13 cellular contexts compared by ENCODE assay signal in genomic region chr4:11487876-11488545, GRCh38. TPM values are rescaled to one million over a fixed set of nuclear protein-coding genes. Genes with fewer than 3 reads are reported as not detected.
DNase-seq lines count a peak whose midpoint lies in the region; ATAC-seq, FAIRE-seq and TF ChIP-seq lines count a peak whose summit lies in the region.
"Had no signal": no experiment of that assay in that cellular context is flagged by ENCODE, and none has a peak within 500 bp of the region (broad histone marks: within the 10 kb centered on the region; RNA-seq: fewer than 3 reads in every experiment).

No MANE protein-coding gene starts in this region.

- no peaks in the 10 kb centered on the region for H3K79me2 ChIP-seq in endothelial cell of umbilical vein (ENCODE audit: control insufficient read depth, insufficient read depth, low read length)
- no peaks in the 10 kb centered on the region for H3K79me2 ChIP-seq in OCI-LY7 (ENCODE audit: insufficient read depth, low read depth, low read length)

- H3K27me3 Mint-ChIP-seq in activated CD8-positive, alpha-beta T cell treated with anti-CD3 and anti-CD28 coated beads for 36 hours, result no peaks in the 10 kb centered on the region
- no peaks in the 10 kb centered on the region for H3K27me3 Mint-ChIP-seq in activated CD8-positive, alpha-beta T cell treated with anti-CD3 and anti-CD28 coated beads, Interleukin-2, amount 10 ng/mL, durations not matched to agents 7 days and 5 days (ENCODE audit: low read depth)

- no peak overlapping the region for H3K27ac Mint-ChIP-seq in activated CD8-positive, alpha-beta T cell treated with anti-CD3 and anti-CD28 coated beads for 36 hours
- no peak overlapping the region for H3K27ac Mint-ChIP-seq in activated CD8-positive, alpha-beta T cell treated with anti-CD3 and anti-CD28 coated beads, Interleukin-2, amount 10 ng/mL, durations not matched to agents 7 days and 5 days

- H4K20me1 ChIP-seq in endothelial cell of umbilical vein (replicated peaks; ENCODE audit: control insufficient read depth, extremely low read depth, insufficient read depth, low read length), result no peaks in the 10 kb centered on the region
- no peaks in the 10 kb centered on the region for H4K20me1 ChIP-seq in OCI-LY7 (ENCODE audit: insufficient read depth, low read length)

- H3K36me3 ChIP-seq in endothelial cell of umbilical vein (ENCODE audit: control insufficient read depth in 2 of 2, extremely low read depth in 1 of 2, insufficient read depth in 2 of 2, low read length in 2 of 2) (no peaks in the 10 kb centered on the region), small intestine (ENCODE audit: control insufficient read depth in 2 of 2, insufficient read depth in 2 of 2, low read length in 2 of 2) (no peaks in the 10 kb centered on the region), OCI-LY7 (ENCODE audit: insufficient read depth, low read length) (no peaks in the 10 kb centered on the region)

- WGBS in small intestine, 3 donors, result 16 to 36% (median 33%) methylated on average over 3 of the region's 3 CpGs

- H3K9me3 ChIP-seq in endothelial cell of umbilical vein (replicated peaks; ENCODE audit: control insufficient read depth, insufficient read depth, low read length) (no peaks in the 10 kb centered on the region), small intestine (ENCODE audit: control insufficient read depth, low read depth) (no peaks in the 10 kb centered on the region), OCI-LY7 (ENCODE audit: low read length) (no peaks in the 10 kb centered on the region)

- no peak overlapping the region for H3K27ac ChIP-seq in endothelial cell of umbilical vein (ENCODE audit: insufficient read depth, low read depth, low read length)
- no peak overlapping the region for H3K27ac ChIP-seq in small intestine (ENCODE audit: low read depth in 1 of 2, low read length in 1 of 2)
- no peak overlapping the region for H3K27ac ChIP-seq in OCI-LY7 (ENCODE audit: low read depth, low read length, poor library complexity, severe bottlenecking)
- H3K27ac ChIP-seq: skin epidermis had no signal

- intact Hi-C loops in activated CD8-positive, alpha-beta T cell treated with anti-CD3 and anti-CD28 coated beads for 36 hours (cut with micrococcal nuclease), result no loop called here
- intact Hi-C loops in endothelial cell of umbilical vein (cut with micrococcal nuclease) (no loop called here), OCI-LY7 (cut with micrococcal nuclease; ENCODE audit: unreplicated experiment) (no loop called here)

- no peak overlapping the region for H3K4me3 Mint-ChIP-seq in activated CD8-positive, alpha-beta T cell treated with anti-CD3 and anti-CD28 coated beads for 36 hours
- no peak overlapping the region for H3K4me3 Mint-ChIP-seq in activated CD8-positive, alpha-beta T cell treated with anti-CD3 and anti-CD28 coated beads, Interleukin-2, amount 10 ng/mL, durations not matched to agents 7 days and 5 days
- H3K4me3 Mint-ChIP-seq: T-helper 2 cell treated with Interferon-gamma antibody and Interleukin-4, amounts not matched to agents 5 μg/mL and 100 μg/mL, for 36 hours had no signal

- dilution Hi-C loops in endothelial cell of umbilical vein (cut with MboI; ENCODE audit: extremely low pct_ligation_motif_present, low sequenced_read_pairs), result no loop called here

- BruUV-seq in endothelial cell of umbilical vein (replicated peaks; lab: Mats Ljungman, UMichigan) (no TSS peak), OCI-LY7 (replicated peaks; lab: Mats Ljungman, UMichigan) (no TSS peak)

- no peak for FAIRE-seq in endothelial cell of umbilical vein (lab: Jason Lieb, UNC)
- no peak for FAIRE-seq in small intestine (lab: Jason Lieb, UNC)

- no peaks in the 10 kb centered on the region for H3K9me1 ChIP-seq in endothelial cell of umbilical vein (replicated peaks; ENCODE audit: control insufficient read depth, extremely low read depth, insufficient read depth, low read length)

- no peaks in the 10 kb centered on the region for H3K27me3 ChIP-seq in endothelial cell of umbilical vein (ENCODE audit: control insufficient read depth in 2 of 2, insufficient read depth in 2 of 2, low read length in 2 of 2)
- no peaks in the 10 kb centered on the region for H3K27me3 ChIP-seq in small intestine (ENCODE audit: control insufficient read depth in 2 of 2, insufficient read depth in 2 of 2, low read length in 2 of 2)

- CTCF ChIA-PET in activated CD8-positive, alpha-beta T cell treated with anti-CD3 and anti-CD28 coated beads for 36 hours (lab: Charles Lee), result no interaction called here
- CTCF ChIA-PET in activated CD8-positive, alpha-beta T cell treated with anti-CD3 and anti-CD28 coated beads, Interleukin-2, amount 10 ng/mL, durations not matched to agents 7 days and 5 days (lab: Charles Lee), result no interaction called here
- CTCF ChIA-PET in endothelial cell of umbilical vein (lab: Charles Lee) (interaction anchor here (0.9 to 1.4 kb wide), 2 partner anchors 10 to 16 kb away, joined by 3 to 4 read pairs; no protein-coding TSS in a partner anchor), OCI-LY7 (lab: Charles Lee; ENCODE audit: unreplicated experiment) (no interaction called here)

- H3K9ac ChIP-seq in endothelial cell of umbilical vein (replicated peaks; ENCODE audit: extremely low read depth, insufficient read depth, low read length), result no peak overlapping the region

- ATAC-seq in activated CD8-positive, alpha-beta T cell treated with anti-CD3 and anti-CD28 coated beads for 36 hours, result peak; percentile 55
- no peak for ATAC-seq in activated CD8-positive, alpha-beta T cell treated with anti-CD3 and anti-CD28 coated beads, Interleukin-2, amount 10 ng/mL, durations not matched to agents 7 days and 5 days
- ATAC-seq in GM21529 (IDR thresholded peaks at IDR 0.05; ENCODE audit: unreplicated experiment), result no peak
- no peak for ATAC-seq in HG02763 (IDR thresholded peaks at IDR 0.05; ENCODE audit: unreplicated experiment)

- no peak for DNase-seq in activated CD8-positive, alpha-beta T cell treated with anti-CD3 and anti-CD28 coated beads for 36 hours
- no peak for DNase-seq in activated CD8-positive, alpha-beta T cell treated with anti-CD3 and anti-CD28 coated beads, Interleukin-2, amount 10 ng/mL, durations not matched to agents 7 days and 5 days
- DNase-seq in NCI-H510A (lab: John Stamatoyannopoulos, UW) (peak; percentile 33), endothelial cell of umbilical vein (ENCODE audit: low read depth, low spot score) (no peak), small intestine (peak; percentile 60), OCI-LY7 (ENCODE audit: low spot score) (no peak)
- DNase-seq: activated CD8-positive, alpha-beta memory T cell treated with anti-CD3 and anti-CD28 coated beads, Interleukin-2, amount 50 U/mL, for 4 hours; caudate nucleus; head of caudate nucleus had no signal

- H3K4me3 ChIP-seq in endothelial cell of umbilical vein (replicated peaks in 1 of 3; ENCODE audit: insufficient read depth in 1 of 3, low read depth in 1 of 3, low read length in 3 of 3), result no peak overlapping the region
- H3K4me3 ChIP-seq in small intestine (ENCODE audit: low read depth in 1 of 2, low read length in 2 of 2), result no peak overlapping the region
- no peak overlapping the region for H3K4me3 ChIP-seq in OCI-LY7 (ENCODE audit: low read depth, low read length, poor library complexity, severe bottlenecking)
- H3K4me3 ChIP-seq: skin epidermis had no signal

- TF ChIP-seq POLR2A in endothelial cell of umbilical vein (IDR thresholded peaks at IDR 0.05; ENCODE audit: low read depth, low read length), result no peak

- H3K9me2 ChIP-seq in OCI-LY7 (ENCODE audit: insufficient read depth, low read length), result no peaks in the 10 kb centered on the region

- H3K4me2 ChIP-seq in endothelial cell of umbilical vein (ENCODE audit: insufficient read depth, low read length) (no peak overlapping the region), OCI-LY7 (ENCODE audit: low read length) (no peak overlapping the region)

- H2AFZ ChIP-seq in endothelial cell of umbilical vein (ENCODE audit: low read depth, low read length) (no peak overlapping the region), OCI-LY7 (ENCODE audit: low read length) (no peak overlapping the region)

- POLR2A ChIA-PET in activated CD8-positive, alpha-beta T cell treated with anti-CD3 and anti-CD28 coated beads for 36 hours (lab: Charles Lee), result interaction anchor here (0.7 kb wide), 1 partner anchor 889 kb away, joined by 3 read pairs; no protein-coding TSS in a partner anchor
- POLR2A ChIA-PET in activated CD8-positive, alpha-beta T cell treated with anti-CD3 and anti-CD28 coated beads, Interleukin-2, amount 10 ng/mL, durations not matched to agents 7 days and 5 days (lab: Charles Lee), result interaction anchor here (0.8 kb wide), 1 partner anchor 21 kb away, joined by 3 read pairs; no protein-coding TSS in a partner anchor
- POLR2A ChIA-PET in endothelial cell of umbilical vein (lab: Charles Lee), result no interaction called here
- POLR2A ChIA-PET in OCI-LY7 (lab: Charles Lee), result no interaction called here

- H3K4me1 Mint-ChIP-seq in activated CD8-positive, alpha-beta T cell treated with anti-CD3 and anti-CD28 coated beads for 36 hours (ENCODE audit: low read depth), result peaks cover 22% of the 10 kb centered on the region
- H3K4me1 Mint-ChIP-seq in activated CD8-positive, alpha-beta T cell treated with anti-CD3 and anti-CD28 coated beads, Interleukin-2, amount 10 ng/mL, durations not matched to agents 7 days and 5 days (ENCODE audit: low read depth), result peaks cover 29% of the 10 kb centered on the region

- no peaks in the 10 kb centered on the region for H3K9me3 Mint-ChIP-seq in activated CD8-positive, alpha-beta T cell treated with anti-CD3 and anti-CD28 coated beads for 36 hours
- H3K9me3 Mint-ChIP-seq in activated CD8-positive, alpha-beta T cell treated with anti-CD3 and anti-CD28 coated beads, Interleukin-2, amount 10 ng/mL, durations not matched to agents 7 days and 5 days (ENCODE audit: insufficient read depth), result no peaks in the 10 kb centered on the region

- H3K4me1 ChIP-seq in endothelial cell of umbilical vein (ENCODE audit: control insufficient read depth, extremely low read depth, insufficient read depth, low read length) (peaks cover 5% of the 10 kb centered on the region), small intestine (ENCODE audit: control insufficient read depth in 2 of 2, insufficient read depth in 1 of 2, low read depth in 1 of 2, low read length in 1 of 2) (no peaks in the 10 kb centered on the region), OCI-LY7 (ENCODE audit: insufficient read depth, low read length, poor library complexity, severe bottlenecking) (no peaks in the 10 kb centered on the region)

- no peak for TF ChIP-seq CTCF in activated CD8-positive, alpha-beta T cell treated with anti-CD3 and anti-CD28 coated beads for 36 hours (IDR thresholded peaks at IDR 0.05)
- TF ChIP-seq CTCF in endothelial cell of umbilical vein (IDR thresholded peaks at IDR 0.05; ENCODE audit: extremely low read depth in 1 of 2, insufficient read depth in 1 of 2, low read depth in 1 of 2, low read length in 2 of 2), result no peak
- TF ChIP-seq CTCF in OCI-LY7 (conservative IDR thresholded peaks at IDR 0.05; ENCODE audit: low read length), result no peak

- H3K36me3 Mint-ChIP-seq in activated CD8-positive, alpha-beta T cell treated with anti-CD3 and anti-CD28 coated beads for 36 hours (ENCODE audit: low read depth), result no peaks in the 10 kb centered on the region
- H3K36me3 Mint-ChIP-seq in activated CD8-positive, alpha-beta T cell treated with anti-CD3 and anti-CD28 coated beads, Interleukin-2, amount 10 ng/mL, durations not matched to agents 7 days and 5 days (ENCODE audit: low read depth), result peaks cover 5% of the 10 kb centered on the region

RNA-seq across cellular contexts. Expression of gene HS3ST1, which starts 59.3 kb away (rescaled TPM):
- not detected for total RNA-seq in activated CD8-positive, alpha-beta T cell treated with anti-CD3 and anti-CD28 coated beads for 36 hours
- total RNA-seq in activated CD8-positive, alpha-beta T cell treated with anti-CD3 and anti-CD28 coated beads, Interleukin-2, amount 10 ng/mL, durations not matched to agents 7 days and 5 days, result not detected
- total RNA-seq in endothelial cell of umbilical vein (0.92 and 1.3 TPM in 2 replicates), OCI-LY7 (2022) (not detected in 2 replicates)
- polyA plus RNA-seq in endothelial cell of umbilical vein (0.14 and 0.49 TPM in 2 replicates), small intestine (1 to 10 TPM; 1.1 to 5.1 (median 1.1) TPM)
- polyA plus RNA-seq in endothelial cell of umbilical vein (2011; cell fraction: cytosol; rRNA removed), result 0.23 and 0.31 TPM in 2 replicates
- polyA plus RNA-seq in endothelial cell of umbilical vein (2011; cell fraction: nucleus; rRNA removed), result 0.03 and 0.08 TPM in 2 replicates
- polyA plus RNA-seq in endothelial cell of umbilical vein (2012), result 0.18 and 0.27 TPM in 2 replicates
- polyA minus RNA-seq in endothelial cell of umbilical vein, result 0.15 and 0.97 TPM in 2 replicates
- 0.72 TPM for polyA minus RNA-seq in endothelial cell of umbilical vein (2011; cell fraction: cytosol; rRNA and poly(A)+ RNA removed)
- 0.34 TPM in 1 of 2 replicates, not detected in the other for polyA minus RNA-seq in endothelial cell of umbilical vein (2011; cell fraction: nucleus; rRNA and poly(A)+ RNA removed)
- total RNA-seq in OCI-LY7 (2014; rRNA removed; shearing (Covaris generic)), result not detected in 2 replicates

Comparison
In these comparisons a context has a peak if more than half of its experiments do, and no peak if none do; other contexts are left out.
1. DNase-seq: peak in NCI-H510A (single experiment) and small intestine (single experiment); none in activated CD8-positive, alpha-beta T cell treated with anti-CD3 and anti-CD28 coated beads for 36 hours (single experiment), activated CD8-positive, alpha-beta T cell treated with anti-CD3 and anti-CD28 coated beads, Interleukin-2, amount 10 ng/mL, durations not matched to agents 7 days and 5 days (single experiment), endothelial cell of umbilical vein (single experiment) and OCI-LY7 (single experiment).
2. POLR2A ChIA-PET loops: an anchor here in activated CD8-positive, alpha-beta T cell treated with anti-CD3 and anti-CD28 coated beads for 36 hours (0.7 kb wide) and activated CD8-positive, alpha-beta T cell treated with anti-CD3 and anti-CD28 coated beads, Interleukin-2, amount 10 ng/mL, durations not matched to agents 7 days and 5 days (0.8 kb wide); none called in endothelial cell of umbilical vein and OCI-LY7.